ENCODE assay signal across 8 cellular contexts in genomic region chr2:66575625-66576371, GRCh38.
DNase-seq lines count a peak whose midpoint lies in the region; ATAC-seq, FAIRE-seq and TF ChIP-seq lines count a peak whose summit lies in the region.

No MANE protein-coding gene starts in this region.

- H3K79me2 ChIP-seq in Karpas-422 (ENCODE audit: low read length), result no peaks in the 10 kb centered on the region

- peak overlapping the region; percentile 81 for H3K4me2 ChIP-seq in Karpas-422 (ENCODE audit: low read depth, low read length, poor library complexity, severe bottlenecking)

- peaks cover 24% of the 10 kb centered on the region for H3K27me3 Mint-ChIP-seq in endodermal cell (ENCODE audit: insufficient read depth)
- peaks cover 51 to 73% (median 63%) of the 10 kb centered on the region in 3 donors for H3K27me3 Mint-ChIP-seq in naive B cell

- no peak for FAIRE-seq in D721Med (lab: Jason Lieb, UNC)

- no peaks in the 10 kb centered on the region for H3K9me2 ChIP-seq in Karpas-422 (replicated peaks; ENCODE audit: insufficient read depth, low read length)

- H3K4me1 ChIP-seq in A673 (ENCODE audit: insufficient read depth, low read length, poor library complexity, severe bottlenecking), result peaks cover 72% of the 10 kb centered on the region
- peaks cover 54% of the 10 kb centered on the region for H3K4me1 ChIP-seq in Karpas-422 (ENCODE audit: low read length)
- H3K4me1 ChIP-seq in endodermal cell (ENCODE audit: control insufficient read depth, insufficient read depth, low read length), result peaks cover 2% of the 10 kb centered on the region

- 0% methylated on average over 2 to 57 of the region's 58 CpGs for WGBS in endodermal cell (ENCODE audit: insufficient coverage in 1 of 2, insufficient read length in 1 of 2), 2 experiments

- H3K4me3 Mint-ChIP-seq in endodermal cell, result peak overlapping the region; percentile 59
- H3K4me3 Mint-ChIP-seq in naive B cell, result peak overlapping the region; percentile 5 to 88 (median 75)

- H3K4me3 ChIP-seq in A673 (ENCODE audit: low read depth, low read length, poor library complexity, severe bottlenecking) (peak overlapping the region; percentile 65), Karpas-422 (ENCODE audit: low read length) (peak overlapping the region; percentile 61), endodermal cell (ENCODE audit: low read length) (peak overlapping the region; percentile 81)

- TF ChIP-seq CTCF in A673 (conservative IDR thresholded peaks at IDR 0.05; ENCODE audit: low read depth, low read length), result no peak; the same call in 1 of the 2 replicates
- peak; percentile 7 for TF ChIP-seq CTCF in endodermal cell (conservative IDR thresholded peaks at IDR 0.05)
- no peak for TF ChIP-seq CTCF in D721Med (IDR thresholded peaks at IDR 0.05; ENCODE audit: insufficient read depth, missing control alignments)

- H3K27me3 ChIP-seq in A673 (replicated peaks; ENCODE audit: insufficient read depth, low read depth, low read length, poor library complexity) (no peaks in the 10 kb centered on the region), Karpas-422 (ENCODE audit: low read length) (no peaks in the 10 kb centered on the region), endodermal cell (ENCODE audit: control insufficient read depth, insufficient read depth, low read length, poor library complexity, severe bottlenecking) (peaks cover 59% of the 10 kb centered on the region)

- H3K4me1 Mint-ChIP-seq in endodermal cell (peaks cover 29% of the 10 kb centered on the region), naive B cell (peaks cover 19 to 32% (median 29%) of the 10 kb centered on the region in 3 donors)

- POLR2A ChIA-PET in A673 (lab: Charles Lee; ENCODE audit: low non-redundant PET), result no interaction called here

- H3K9me3 ChIP-seq in A673 (ENCODE audit: low read depth, low read length, poor library complexity, severe bottlenecking) (no peaks in the 10 kb centered on the region), Karpas-422 (ENCODE audit: low read length) (no peaks in the 10 kb centered on the region), endodermal cell (ENCODE audit: control insufficient read depth, low read length) (no peaks in the 10 kb centered on the region)

- CTCF ChIA-PET in A673 (lab: Charles Lee), result interaction anchor here (0.6 to 2.7 kb wide), 8 partner anchors 62 to 1075 kb away, joined by 3 to 22 read pairs (median 5); no protein-coding TSS in a partner anchor

- H2AFZ ChIP-seq in Karpas-422 (ENCODE audit: low read length), result no peak overlapping the region

- H3K36me3 ChIP-seq in A673 (ENCODE audit: insufficient read depth, low read length, poor library complexity, severe bottlenecking) (peaks cover 19% of the 10 kb centered on the region), Karpas-422 (ENCODE audit: insufficient read depth, low read length) (no peaks in the 10 kb centered on the region), endodermal cell (ENCODE audit: control insufficient read depth, insufficient read depth, low read length) (no peaks in the 10 kb centered on the region)

- H3K27ac Mint-ChIP-seq in endodermal cell (no peak overlapping the region), naive B cell (peak overlapping the region in 1 of 6 donors; percentile 64)

- H3K27ac ChIP-seq in A673 (ENCODE audit: low read depth, low read length, poor library complexity, severe bottlenecking) (peak overlapping the region; percentile 92), Karpas-422 (ENCODE audit: low read length) (no peak overlapping the region), endodermal cell (ENCODE audit: low read depth, low read length) (peak overlapping the region; percentile 97)

- intact Hi-C loops in A673 (cut with micrococcal nuclease; ENCODE audit: unreplicated experiment), result loop anchor here (2.0 to 10.0 kb wide), 11 partner anchors 141 to 1455 kb away; partner anchors contain the start of genes ETAA1 and MEIS1

- H3K36me3 Mint-ChIP-seq in endodermal cell (ENCODE audit: low read depth) (no peaks in the 10 kb centered on the region), naive B cell (no peaks in the 10 kb centered on the region)

- no peaks in the 10 kb centered on the region for H3K9me3 Mint-ChIP-seq in endodermal cell
- H3K9me3 Mint-ChIP-seq in naive B cell, result peaks cover 0 to 17% (median 2%) of the 10 kb centered on the region in 7 donors

- peak; percentile 83 for DNase-seq in A673 (ENCODE audit: low spot score)
- no peak for DNase-seq in Karpas-422
- DNase-seq in endodermal cell, result peak; percentile 80
- DNase-seq in naive B cell, result no peak
- DNase-seq in NCI-H524 treated with DMSO at 0.1 percent for 48 hours (lab: John Stamatoyannopoulos, UW), result no peak
- DNase-seq in D721Med (ENCODE audit: insufficient read length, low spot score), result no peak

- H3K9ac ChIP-seq in Karpas-422 (ENCODE audit: low read length), result no peak overlapping the region
- no peak overlapping the region for H3K9ac ChIP-seq in endodermal cell (ENCODE audit: extremely low read depth, low read length, poor library complexity, severe bottlenecking)

- no TSS peak for BruUV-seq in A673 (replicated peaks; lab: Mats Ljungman, UMichigan)

- no peaks in the 10 kb centered on the region for H4K20me1 ChIP-seq in Karpas-422 (ENCODE audit: insufficient read depth, low read depth, low read length)

- peak; percentile 23 for ATAC-seq in naive B cell (ENCODE audit: low read depth in 2 of 2)
- no peak for ATAC-seq in HG03520 (IDR thresholded peaks at IDR 0.05; ENCODE audit: unreplicated experiment)
- no peak for ATAC-seq in activated CD4-positive, CD25-positive, alpha-beta regulatory T cell treated with anti-CD3 and anti-CD28 coated beads, Interleukin-2, amount 50 U/mL, for 24 hours

Comparison
In these comparisons a context has a peak if more than half of its experiments do, and no peak if none do; other contexts are left out.
1. DNase-seq: peak in A673 (single experiment) and endodermal cell (single experiment); none in Karpas-422 (single experiment), naive B cell (single experiment), NCI-H524 treated with DMSO at 0.1 percent for 48 hours (single experiment) and D721Med (single experiment).
2. ATAC-seq: peak in naive B cell (2 of 2); none in HG03520 (single experiment) and activated CD4-positive, CD25-positive, alpha-beta regulatory T cell treated with anti-CD3 and anti-CD28 coated beads, Interleukin-2, amount 50 U/mL, for 24 hours (0 of 2).
3. Peak in every context shown above with its lines, with median percentiles within 50 percentile points of each other: H3K4me3 ChIP-seq.